Comparison of ENCODE assay signal across 8 cellular contexts in genomic region chr5:175895701-175896102, GRCh38. TPM values are rescaled to one million over a fixed set of nuclear protein-coding genes. Genes with fewer than 3 reads are reported as not detected.
DNase-seq lines count a peak whose midpoint lies in the region; ATAC-seq and TF ChIP-seq lines count a peak whose summit lies in the region.

No MANE protein-coding gene starts in this region.

- no peak overlapping the region for H3K9ac ChIP-seq in HUES48 (ENCODE audit: low read depth, low read length)

- no peaks in the 10 kb centered on the region for H3K9me3 Mint-ChIP-seq in activated CD8-positive, alpha-beta T cell treated with anti-CD3 and anti-CD28 coated beads for 36 hours

- no peak for TF ChIP-seq CTCF in activated CD8-positive, alpha-beta T cell treated with anti-CD3 and anti-CD28 coated beads for 36 hours (IDR thresholded peaks at IDR 0.05)
- TF ChIP-seq CTCF in osteoblast (IDR thresholded peaks at IDR 0.05; ENCODE audit: extremely low read depth, low read depth, low read length): no peak

- no peaks in the 10 kb centered on the region for H3K27me3 ChIP-seq in HUES48 (ENCODE audit: control insufficient read depth, insufficient read depth, low read length)
- no peaks in the 10 kb centered on the region for H3K27me3 ChIP-seq in osteoblast (ENCODE audit: insufficient read depth, low read length)

- H3K4me1 ChIP-seq in HUES48 (ENCODE audit: control insufficient read depth, insufficient read depth, low read length) (peaks cover 4% of the 10 kb centered on the region; the same call in 1 of the 2 replicates), osteoblast (ENCODE audit: insufficient read depth, low read length) (no peaks in the 10 kb centered on the region)

- no peaks in the 10 kb centered on the region for H4K20me1 ChIP-seq in osteoblast (ENCODE audit: insufficient read depth, low read length)

- no peak overlapping the region for H3K4me3 Mint-ChIP-seq in activated CD8-positive, alpha-beta T cell treated with anti-CD3 and anti-CD28 coated beads for 36 hours

- intact Hi-C loops in activated CD8-positive, alpha-beta T cell treated with anti-CD3 and anti-CD28 coated beads for 36 hours (cut with micrococcal nuclease): no loop called here

- peak; percentile 63 for ATAC-seq in GM21360 (IDR thresholded peaks at IDR 0.05; ENCODE audit: unreplicated experiment)
- peak; percentile 96 for ATAC-seq in activated CD8-positive, alpha-beta T cell treated with anti-CD3 and anti-CD28 coated beads for 36 hours

- H3K36me3 ChIP-seq in HUES48 (ENCODE audit: control insufficient read depth, insufficient read depth, low read length) (no peaks in the 10 kb centered on the region), osteoblast (ENCODE audit: insufficient read depth, low read length) (no peaks in the 10 kb centered on the region)

- CTCF ChIA-PET in activated CD8-positive, alpha-beta T cell treated with anti-CD3 and anti-CD28 coated beads for 36 hours (lab: Charles Lee): interaction anchor here (1.3 kb wide), 1 partner anchor 166 kb away, joined by 5 read pairs; no protein-coding TSS in a partner anchor

- peaks cover 16% of the 10 kb centered on the region for H3K4me1 Mint-ChIP-seq in activated CD8-positive, alpha-beta T cell treated with anti-CD3 and anti-CD28 coated beads for 36 hours (ENCODE audit: low read depth)

- H3K79me2 ChIP-seq in osteoblast (ENCODE audit: insufficient read depth, low read length): no peaks in the 10 kb centered on the region

- no peak overlapping the region for H2AFZ ChIP-seq in osteoblast (ENCODE audit: low read length)

- H3K4me3 ChIP-seq in HUES48 (ENCODE audit: low read depth, low read length): no peak overlapping the region
- H3K4me3 ChIP-seq in osteoblast (ENCODE audit: insufficient read depth, low read length): no peak overlapping the region

- no peaks in the 10 kb centered on the region for H3K36me3 Mint-ChIP-seq in activated CD8-positive, alpha-beta T cell treated with anti-CD3 and anti-CD28 coated beads for 36 hours (ENCODE audit: low read depth)

- H3K9me3 ChIP-seq in HUES48 (ENCODE audit: control insufficient read depth, insufficient read depth, low read length): no peaks in the 10 kb centered on the region
- no peaks in the 10 kb centered on the region for H3K9me3 ChIP-seq in osteoblast (ENCODE audit: low read depth, low read length)

- H3K27me3 Mint-ChIP-seq in activated CD8-positive, alpha-beta T cell treated with anti-CD3 and anti-CD28 coated beads for 36 hours: no peaks in the 10 kb centered on the region

- no peak overlapping the region for H3K27ac Mint-ChIP-seq in activated CD8-positive, alpha-beta T cell treated with anti-CD3 and anti-CD28 coated beads for 36 hours

- H3K4me2 ChIP-seq in osteoblast (ENCODE audit: insufficient read depth, low read length): no peak overlapping the region

- peak overlapping the region; percentile 33 for H3K27ac ChIP-seq in HUES48 (ENCODE audit: low read depth, low read length)
- H3K27ac ChIP-seq in osteoblast (ENCODE audit: low read depth, low read length): no peak overlapping the region

- POLR2A ChIA-PET in activated CD8-positive, alpha-beta T cell treated with anti-CD3 and anti-CD28 coated beads for 36 hours (lab: Charles Lee): interaction anchor here (1.1 kb wide), 1 partner anchor 166 kb away, joined by 3 read pairs; no protein-coding TSS in a partner anchor

- DNase-seq in D341Med (ENCODE audit: low spot score) (peak; percentile 54), osteoblast (ENCODE audit: insufficient read length, low spot score, missing footprints) (peak; percentile 25), NCI-H2081 treated with DMSO at 0.1 percent for 48 hours (lab: John Stamatoyannopoulos, UW) (no peak), ureter (ENCODE audit: low spot score) (no peak), OCI-M2 (lab: John Stamatoyannopoulos, UW; ENCODE audit: unreplicated experiment) (no peak)
- peak; percentile 65 for DNase-seq in activated CD8-positive, alpha-beta T cell treated with anti-CD3 and anti-CD28 coated beads for 36 hours

RNA-seq across cellular contexts. Expression of gene CPLX2, which starts 24.3 kb away (rescaled TPM):
- total RNA-seq in activated CD8-positive, alpha-beta T cell treated with anti-CD3 and anti-CD28 coated beads for 36 hours: not detected
- total RNA-seq in osteoblast (not detected in 2 replicates), ureter (not detected)

Comparison
In these comparisons a context has a peak if more than half of its experiments do, and no peak if none do; other contexts are left out.
1. DNase-seq: peak in D341Med (single experiment), activated CD8-positive, alpha-beta T cell treated with anti-CD3 and anti-CD28 coated beads for 36 hours (single experiment) and osteoblast (single experiment); none in NCI-H2081 treated with DMSO at 0.1 percent for 48 hours (single experiment), ureter (single experiment) and OCI-M2 (single experiment).